Comparison of ENCODE assay signal across 8 cellular contexts in the genomic region with DNA sequence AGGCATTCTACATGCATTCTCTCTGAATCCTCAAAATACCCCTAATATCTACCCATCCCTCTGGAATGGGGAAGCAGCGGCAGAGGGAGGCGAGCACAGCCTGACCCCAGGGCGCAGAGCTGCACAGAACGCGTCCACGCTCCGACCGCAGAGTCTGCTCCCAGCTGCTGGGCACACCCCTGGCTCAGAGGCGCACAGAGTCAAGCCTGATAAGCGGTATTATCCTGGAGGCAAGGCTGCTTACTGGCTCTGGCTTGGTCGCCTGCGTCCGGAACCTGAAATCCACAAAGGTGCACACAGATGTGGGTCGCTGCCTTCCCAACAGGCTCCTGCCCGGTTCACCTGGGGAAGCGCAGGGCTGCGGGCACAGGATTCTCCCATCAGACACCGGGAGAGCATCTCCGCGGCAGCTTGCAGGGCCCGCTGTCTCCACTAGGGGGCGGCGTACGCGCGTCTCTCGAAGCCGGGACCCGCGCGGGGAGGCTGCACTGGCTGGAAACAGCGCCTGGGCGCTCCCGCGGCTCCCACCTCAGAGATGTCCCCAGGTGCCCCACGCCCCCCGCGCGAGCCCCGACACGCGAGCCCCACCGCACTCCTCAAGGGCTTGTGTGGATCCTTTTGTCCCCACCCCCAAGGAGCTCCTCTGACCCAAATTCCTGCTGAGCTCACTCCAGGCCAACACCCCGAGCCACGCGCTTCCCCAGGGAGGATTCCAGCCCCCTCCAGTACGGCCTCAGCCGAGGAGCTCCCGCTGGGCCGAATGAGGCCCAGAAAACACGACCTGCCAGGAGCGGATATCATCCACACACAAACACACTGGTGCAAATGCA.
DNase-seq lines count a peak whose midpoint lies in the region; ATAC-seq and TF ChIP-seq lines count a peak whose summit lies in the region.

No MANE protein-coding gene starts in this region.

- no peak for TF ChIP-seq CTCF in MM.1S (IDR thresholded peaks at IDR 0.05; ENCODE audit: low read length)

- H3F3A ChIP-seq in MM.1S (ENCODE audit: insufficient read depth, low read length) = no peaks in the 10 kb centered on the region

- no peak for ATAC-seq in activated naive CD8-positive, alpha-beta T cell treated with anti-CD3 and anti-CD28 coated beads, Interleukin-2, amount 10 ng/mL, durations not matched to agents 7 days and 5 days (ENCODE audit: low read depth)
- no peak for ATAC-seq in HG02852 (IDR thresholded peaks at IDR 0.05; ENCODE audit: unreplicated experiment)

- no peaks in the 10 kb centered on the region for H3K9me2 ChIP-seq in MM.1S (replicated peaks; ENCODE audit: insufficient read depth, low read length)

- no peak overlapping the region for H3K4me2 ChIP-seq in MM.1S (ENCODE audit: low read depth, low read length)

- no peak overlapping the region for H3K27ac Mint-ChIP-seq in activated naive CD8-positive, alpha-beta T cell treated with anti-CD3 and anti-CD28 coated beads, Interleukin-2, amount 10 ng/mL, durations not matched to agents 7 days and 5 days

- H3K4me1 Mint-ChIP-seq in activated naive CD8-positive, alpha-beta T cell treated with anti-CD3 and anti-CD28 coated beads, Interleukin-2, amount 10 ng/mL, durations not matched to agents 7 days and 5 days = peaks cover 1% of the 10 kb centered on the region

- H3K27me3 ChIP-seq in MM.1S (replicated peaks; ENCODE audit: insufficient read depth, low read length) = no peaks in the 10 kb centered on the region

- no peaks in the 10 kb centered on the region for H3K79me2 ChIP-seq in MM.1S (ENCODE audit: low read length)

- POLR2A ChIA-PET in activated naive CD8-positive, alpha-beta T cell treated with anti-CD3 and anti-CD28 coated beads, Interleukin-2, amount 10 ng/mL, durations not matched to agents 7 days and 5 days (lab: Charles Lee) = no interaction called here

- peak; percentile 44 for DNase-seq in DMS53 treated with DMSO at 0.1 percent for 48 hours (lab: John Stamatoyannopoulos, UW; ENCODE audit: unreplicated experiment)
- DNase-seq in NCI-H2029 treated with DMSO at 0.1 percent for 48 hours (lab: John Stamatoyannopoulos, UW) = peak; percentile 6
- DNase-seq in activated naive CD8-positive, alpha-beta T cell treated with anti-CD3 and anti-CD28 coated beads, Interleukin-2, amount 10 ng/mL, durations not matched to agents 7 days and 5 days = peak; percentile 57
- DNase-seq in kidney tubule cell (ENCODE audit: low spot score) = peak; percentile 43
- DNase-seq in stimulated activated CD8-positive, alpha-beta memory T cell treated with anti-CD3 and anti-CD28 coated beads, Interleukin-12 subunit alpha, Interleukin-12 subunit beta, amount 100 ng/mL, for 24 hours (ENCODE audit: extremely low read depth) = peak; percentile 3
- no peak for DNase-seq in MM.1S
- DNase-seq in HPDE6-E6E7 (ENCODE audit: extremely low spot score) = no peak

- peaks cover 31% of the 10 kb centered on the region for H3K27me3 Mint-ChIP-seq in activated naive CD8-positive, alpha-beta T cell treated with anti-CD3 and anti-CD28 coated beads, Interleukin-2, amount 10 ng/mL, durations not matched to agents 7 days and 5 days

- H3K9ac ChIP-seq in MM.1S (ENCODE audit: low read length) = no peak overlapping the region

- H3K9me3 Mint-ChIP-seq in activated naive CD8-positive, alpha-beta T cell treated with anti-CD3 and anti-CD28 coated beads, Interleukin-2, amount 10 ng/mL, durations not matched to agents 7 days and 5 days = peaks cover 7% of the 10 kb centered on the region

- no peak overlapping the region for H2AFZ ChIP-seq in MM.1S (ENCODE audit: low read length)

- no peak overlapping the region for H3K4me3 Mint-ChIP-seq in activated naive CD8-positive, alpha-beta T cell treated with anti-CD3 and anti-CD28 coated beads, Interleukin-2, amount 10 ng/mL, durations not matched to agents 7 days and 5 days

- H3K4me1 ChIP-seq in MM.1S (ENCODE audit: low read length) = no peaks in the 10 kb centered on the region

- H3K4me3 ChIP-seq in MM.1S (ENCODE audit: low read length) = no peak overlapping the region

- H3K36me3 Mint-ChIP-seq in activated naive CD8-positive, alpha-beta T cell treated with anti-CD3 and anti-CD28 coated beads, Interleukin-2, amount 10 ng/mL, durations not matched to agents 7 days and 5 days = no peaks in the 10 kb centered on the region

- H3K9me3 ChIP-seq in MM.1S (replicated peaks; ENCODE audit: insufficient read depth, low read length) = no peaks in the 10 kb centered on the region

- no peaks in the 10 kb centered on the region for H3K36me3 ChIP-seq in MM.1S (replicated peaks; ENCODE audit: insufficient read depth, low read length)

- H4K20me1 ChIP-seq in MM.1S (ENCODE audit: insufficient read depth, low read length) = no peaks in the 10 kb centered on the region

- H3K27ac ChIP-seq in MM.1S (ENCODE audit: low read length) = no peak overlapping the region

Comparison
In these comparisons a context has a peak if more than half of its experiments do, and no peak if none do; other contexts are left out.
1. DNase-seq: peak in DMS53 treated with DMSO at 0.1 percent for 48 hours (single experiment), NCI-H2029 treated with DMSO at 0.1 percent for 48 hours (single experiment), activated naive CD8-positive, alpha-beta T cell treated with anti-CD3 and anti-CD28 coated beads, Interleukin-2, amount 10 ng/mL, durations not matched to agents 7 days and 5 days (single experiment), kidney tubule cell (single experiment) and stimulated activated CD8-positive, alpha-beta memory T cell treated with anti-CD3 and anti-CD28 coated beads, Interleukin-12 subunit alpha, Interleukin-12 subunit beta, amount 100 ng/mL, for 24 hours (single experiment); none in MM.1S (single experiment) and HPDE6-E6E7 (single experiment).